8 cellular contexts compared by ENCODE assay signal in genomic region chr9:73869261-73869660, GRCh38.
A peak's percentile ranks its signal among the peaks of the same experiment; 100 is the strongest.
DNase-seq lines count a peak whose midpoint lies in the region; ATAC-seq and TF ChIP-seq lines count a peak whose summit lies in the region.

No MANE protein-coding gene starts in this region.

- H3K9me3 ChIP-seq in OCI-LY1 (ENCODE audit: low read length) = no peaks in the 10 kb centered on the region

- in situ Hi-C loops in brain microvascular endothelial cell (cut with HindIII; ENCODE audit: low pct_ligation_motif_present, low sequenced_read_pairs) = no loop called here

- H3K27me3 ChIP-seq in OCI-LY1 (ENCODE audit: insufficient read depth, low read length) (no peaks in the 10 kb centered on the region), brain microvascular endothelial cell (replicated peaks) (no peaks in the 10 kb centered on the region)

- ATAC-seq in GM19452 (IDR thresholded peaks at IDR 0.05; ENCODE audit: unreplicated experiment) (peak; percentile 98), HG03439 (IDR thresholded peaks at IDR 0.05; ENCODE audit: unreplicated experiment) (peak; percentile 100)

- H2AFZ ChIP-seq in OCI-LY1 (ENCODE audit: low read length) = no peak overlapping the region

- peak overlapping the region; percentile 52; the same call in 1 of the 2 replicates for H3K4me2 ChIP-seq in OCI-LY1 (ENCODE audit: low read length)

- H4K20me1 ChIP-seq in OCI-LY1 (ENCODE audit: insufficient read depth, low read length) = no peaks in the 10 kb centered on the region

- no peaks in the 10 kb centered on the region for H3F3A ChIP-seq in OCI-LY1 (ENCODE audit: insufficient read depth, low read length)

- no peaks in the 10 kb centered on the region for H3K9me2 ChIP-seq in OCI-LY1 (ENCODE audit: low read depth, low read length)

- H3K27ac ChIP-seq in OCI-LY1 (ENCODE audit: low read depth, low read length, poor library complexity, severe bottlenecking) (peak overlapping the region; percentile 31), brain microvascular endothelial cell (no peak overlapping the region)

- no peak overlapping the region for H3K9ac ChIP-seq in OCI-LY1 (ENCODE audit: low read length)

- H3K79me2 ChIP-seq in OCI-LY1 (ENCODE audit: insufficient read depth, low read length) = no peaks in the 10 kb centered on the region

- peaks cover 25% of the 10 kb centered on the region for H3K4me1 ChIP-seq in OCI-LY1 (ENCODE audit: insufficient read depth, low read length, severe bottlenecking)

- no peak overlapping the region for H3K4me3 ChIP-seq in OCI-LY1 (ENCODE audit: low read depth, low read length, poor library complexity, severe bottlenecking)
- no peak overlapping the region for H3K4me3 ChIP-seq in brain microvascular endothelial cell (ENCODE audit: low read depth, low read length)

- H3K36me3 ChIP-seq in OCI-LY1 (ENCODE audit: insufficient read depth, low read length) (no peaks in the 10 kb centered on the region), brain microvascular endothelial cell (replicated peaks) (no peaks in the 10 kb centered on the region)

- DNase-seq in DMS153 treated with DMSO at 0.1 percent for 48 hours (lab: John Stamatoyannopoulos, UW; ENCODE audit: unreplicated experiment) (peak; percentile 79), brain microvascular endothelial cell (peak; percentile 53), AG08395 (ENCODE audit: low spot score) (no peak), NCI-H1048 (lab: John Stamatoyannopoulos, UW) (no peak)
- DNase-seq in stimulated activated CD4-positive, alpha-beta T cell treated with anti-CD3 and anti-CD28 coated beads, TNF-alpha, amount 100 ng/mL, for 48 hours (ENCODE audit: low read depth in 3 of 3) = peak in 2 of 3 donors; percentile 3 to 20

- TF ChIP-seq CTCF in OCI-LY1 (IDR thresholded peaks at IDR 0.05; ENCODE audit: low read length) (no peak), brain microvascular endothelial cell (IDR thresholded peaks at IDR 0.05; ENCODE audit: low read depth, low read length, missing control alignments) (no peak)

Comparison
In these comparisons a context has a peak if more than half of its experiments do, and no peak if none do; other contexts are left out.
1. DNase-seq: peak in DMS153 treated with DMSO at 0.1 percent for 48 hours (single experiment), brain microvascular endothelial cell (single experiment) and stimulated activated CD4-positive, alpha-beta T cell treated with anti-CD3 and anti-CD28 coated beads, TNF-alpha, amount 100 ng/mL, for 48 hours (2 of 3); none in AG08395 (single experiment) and NCI-H1048 (single experiment).